19 cellular contexts compared by ENCODE assay signal in the genomic region with DNA sequence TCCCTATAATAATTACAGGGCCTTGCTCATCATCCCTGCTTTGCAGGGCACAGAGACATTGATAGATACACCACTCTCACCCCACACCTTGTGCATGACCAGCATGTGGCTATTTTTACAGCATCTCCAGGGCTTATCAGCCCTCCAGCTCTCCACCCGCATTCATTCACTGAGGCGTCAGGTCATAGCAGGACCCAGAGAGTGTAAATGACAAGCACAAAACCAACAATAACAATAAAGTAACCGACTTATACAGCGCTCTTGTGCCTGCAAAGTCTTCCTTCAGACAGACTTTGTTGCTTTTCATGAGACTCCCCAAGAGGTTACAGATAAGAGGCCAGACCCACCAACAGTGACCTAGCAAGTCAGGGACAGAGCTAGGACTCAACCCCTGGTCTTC.
DNase-seq lines count a peak whose midpoint lies in the region; ATAC-seq and TF ChIP-seq lines count a peak whose summit lies in the region.
"Had no signal": no experiment of that assay in that cellular context is flagged by ENCODE, and none has a peak within 500 bp of the region (broad histone marks: within the 10 kb centered on the region; RNA-seq: fewer than 3 reads in every experiment).

No MANE protein-coding gene starts in this region.

- DNase-seq in GM12865 (ENCODE audit: low read depth): no peak
- peak; percentile 35 for DNase-seq in RWPE2 (ENCODE audit: low spot score)
- DNase-seq in spleen: peak; percentile 29
- no peak for DNase-seq in GM10266 (ENCODE audit: extremely low spot score)
- DNase-seq in NCI-H82 (lab: John Stamatoyannopoulos, UW): no peak
- DNase-seq in NCI-H510A (lab: John Stamatoyannopoulos, UW): no peak
- DNase-seq: BE2C; CD4-positive, alpha-beta memory T cell; H7; MV-4-11; NCI-H187 treated with DMSO at 0.1 percent for 48 hours; NCI-H2171; NCI-H446; NCI-H748 treated with DMSO at 0.1 percent for 48 hours; Right ventricle myocardium superior had no signal

- WGBS in spleen, 5 donors: 85 to 96% (median 93%) methylated on average over 4 of the region's 4 CpGs

- intact Hi-C loops in spleen (cut with DNase I; ENCODE audit: low total_unique reads): no loop called here

- H3K27me3 ChIP-seq in RWPE2 (ENCODE audit: insufficient read depth, poor library complexity, severe bottlenecking) (no peaks in the 10 kb centered on the region), spleen (replicated peaks in 1 of 7) (peaks cover 0 to 8% (median 0%) of the 10 kb centered on the region in 7 donors)
- H3K27me3 ChIP-seq: BE2C, Peyer's patch had no signal

- H3K9me3 ChIP-seq in HEK293 (ENCODE audit: control insufficient read depth, insufficient read depth, low read depth, low read length): no peaks in the 10 kb centered on the region
- H3K9me3 ChIP-seq in RWPE2 (ENCODE audit: severe bottlenecking): no peaks in the 10 kb centered on the region
- H3K9me3 ChIP-seq in spleen: peaks cover 0 to 5% (median 0%) of the 10 kb centered on the region in 8 donors
- H3K9me3 ChIP-seq: BE2C, Peyer's patch had no signal

- no peaks in the 10 kb centered on the region for H3K36me3 ChIP-seq in HEK293 (ENCODE audit: control insufficient read depth in 2 of 2, insufficient read depth in 1 of 2, low read length in 2 of 2)
- no peaks in the 10 kb centered on the region for H3K36me3 ChIP-seq in RWPE2 (ENCODE audit: low read depth)
- H3K36me3 ChIP-seq in spleen: no peaks in the 10 kb centered on the region
- H3K36me3 ChIP-seq: BE2C, Peyer's patch had no signal

- CTCF ChIA-PET in HEK293 (lab: Yijun Ruan, JAX): interaction anchor here (0.6 kb wide), 1 partner anchor 154 kb away, joined by 7 read pairs; no protein-coding TSS in a partner anchor

- no peak overlapping the region for H3K27ac ChIP-seq in HEK293 (ENCODE audit: extremely low read depth, low read depth, low read length)
- H3K27ac ChIP-seq in RWPE2 (ENCODE audit: poor library complexity, severe bottlenecking): no peak overlapping the region
- peak overlapping the region in 5 of 8 donors; percentile 51 to 81 (median 79) for H3K27ac ChIP-seq in spleen
- H3K27ac ChIP-seq: HL-60, SK-N-MC had no signal

- no peak for TF ChIP-seq POLR2A in spleen (IDR thresholded peaks at IDR 0.05)

- POLR2A ChIA-PET in HEK293 (lab: Yijun Ruan, JAX): no interaction called here

- H3K4me1 ChIP-seq in HEK293 (ENCODE audit: control insufficient read depth, insufficient read depth, low read length): peaks cover 14% of the 10 kb centered on the region
- no peaks in the 10 kb centered on the region for H3K4me1 ChIP-seq in RWPE2 (ENCODE audit: insufficient read depth, poor library complexity, severe bottlenecking)
- H3K4me1 ChIP-seq in spleen: peaks cover 3 to 58% (median 38%) of the 10 kb centered on the region in 6 donors
- H3K4me1 ChIP-seq: BE2C had no signal

- ATAC-seq in RWPE2 (ENCODE audit: low read depth): no peak

- TF ChIP-seq CTCF in GM12865 (IDR thresholded peaks at IDR 0.05; ENCODE audit: insufficient read depth, low read depth, low read length, missing control alignments) (no peak), HEK293 (tag by site-specific recombination; IDR thresholded peaks at IDR 0.05) (no peak), RWPE2 (IDR thresholded peaks at IDR 0.05; ENCODE audit: poor library complexity, severe bottlenecking) (no peak), spleen (IDR thresholded peaks at IDR 0.05 in 8 of 11, conservative IDR thresholded peaks at IDR 0.05 in 3 of 11) (no peak), GM10266 (IDR thresholded peaks at IDR 0.05; ENCODE audit: control insufficient read depth, insufficient read depth, low read depth, missing control alignments) (no peak)

- peak overlapping the region; percentile 51 for H3K4me3 ChIP-seq in GM12865 (ENCODE audit: low read depth, low read length)
- no peak overlapping the region for H3K4me3 ChIP-seq in HEK293 (ENCODE audit: low read depth, low read length)
- H3K4me3 ChIP-seq in RWPE2 (ENCODE audit: severe bottlenecking): no peak overlapping the region
- no peak overlapping the region for H3K4me3 ChIP-seq in spleen
- H3K4me3 ChIP-seq: Peyer's patch, SK-N-MC had no signal

TF ChIP-seq in HEK293, 187 proteins besides CTCF, POLR2A, EP300 and RAD21:
- TF ChIP-seq SETDB1 (IDR thresholded peaks at IDR 0.05; ENCODE audit: insufficient read length, low read length) (peak; percentile 56), ZNF311 (tag by site-specific recombination; IDR thresholded peaks at IDR 0.05; ENCODE audit: borderline replicate concordance) (no peak), ZNF529 (tag by site-specific recombination; IDR thresholded peaks at IDR 0.05; ENCODE audit: insufficient replicate concordance) (no peak), ZNF302 (tag by site-specific recombination; IDR thresholded peaks at IDR 0.05; ENCODE audit: low read depth) (no peak), ZNF416 (tag by site-specific recombination; IDR thresholded peaks at IDR 0.05) (no peak), ZNF768 (tag by site-specific recombination; IDR thresholded peaks at IDR 0.05) (no peak), ZNF692 (tag by site-specific recombination; IDR thresholded peaks at IDR 0.05) (no peak), ZFP37 (tag by site-specific recombination; IDR thresholded peaks at IDR 0.05) (no peak), ZNF221 (tag by site-specific recombination; IDR thresholded peaks at IDR 0.05; ENCODE audit: borderline replicate concordance) (no peak)
- TF ChIP-seq, protein P1, sequence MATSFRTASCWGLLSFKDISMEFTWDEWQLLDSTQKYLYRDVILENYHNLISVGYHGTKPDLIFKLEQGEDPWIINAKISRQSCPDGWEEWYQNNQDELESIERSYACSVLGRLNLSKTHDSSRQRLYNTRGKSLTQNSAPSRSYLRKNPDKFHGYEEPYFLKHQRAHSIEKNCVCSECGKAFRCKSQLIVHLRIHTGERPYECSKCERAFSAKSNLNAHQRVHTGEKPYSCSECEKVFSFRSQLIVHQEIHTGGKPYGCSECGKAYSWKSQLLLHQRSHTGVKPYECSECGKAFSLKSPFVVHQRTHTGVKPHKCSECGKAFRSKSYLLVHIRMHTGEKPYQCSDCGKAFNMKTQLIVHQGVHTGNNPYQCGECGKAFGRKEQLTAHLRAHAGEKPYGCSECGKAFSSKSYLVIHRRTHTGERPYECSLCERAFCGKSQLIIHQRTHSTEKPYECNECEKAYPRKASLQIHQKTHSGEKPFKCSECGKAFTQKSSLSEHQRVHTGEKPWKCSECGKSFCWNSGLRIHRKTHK (tag by site-specific recombination; IDR thresholded peaks at IDR 0.05): peak; percentile 99

Comparison
In these comparisons a context has a peak if more than half of its experiments do, and no peak if none do; other contexts are left out.
1. DNase-seq: peak in RWPE2 (single experiment) and spleen (single experiment); none in GM12865 (single experiment), GM10266 (single experiment), NCI-H82 (single experiment) and NCI-H510A (single experiment).
2. H3K27ac ChIP-seq: peak in spleen (5 of 8); none in HEK293 (single experiment) and RWPE2 (single experiment).